ENCODE assay signal across 14 cellular contexts in the genomic region with DNA sequence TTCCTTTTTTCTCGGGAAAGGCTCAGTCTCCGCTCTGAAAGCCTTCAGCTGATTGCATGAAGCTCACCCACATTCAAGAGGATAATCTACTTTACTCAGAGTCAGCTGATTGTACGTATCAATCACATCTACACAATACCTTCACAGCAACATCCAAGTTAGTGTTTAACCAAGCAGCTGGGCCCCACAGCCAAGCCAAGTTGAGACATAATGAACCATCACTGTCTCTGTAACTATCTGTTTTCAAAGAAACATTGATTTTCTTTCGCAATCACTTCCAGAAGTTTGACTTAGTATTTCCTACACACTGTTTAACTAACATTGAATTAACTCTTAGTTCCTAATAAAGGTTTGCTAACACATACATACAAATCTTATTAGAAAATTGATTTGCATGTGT. TPM values are rescaled to one million over a fixed set of nuclear protein-coding genes. Genes with fewer than 3 reads are reported as not detected.
DNase-seq lines count a peak whose midpoint lies in the region; ATAC-seq and TF ChIP-seq lines count a peak whose summit lies in the region.
"Had no signal": no experiment of that assay in that cellular context is flagged by ENCODE, and none has a peak within 500 bp of the region (broad histone marks: within the 10 kb centered on the region; RNA-seq: fewer than 3 reads in every experiment).

No MANE protein-coding gene starts in this region.

- peaks cover 15% of the 10 kb centered on the region for H3K4me1 Mint-ChIP-seq in mesothelial cell of epicardium
- H3K4me1 Mint-ChIP-seq: stimulated activated memory B cell treated with anti-CD40 and anti-IgM and Interleukin-4, amounts not matched to agents 10 μg/mL and 1 μg/mL and 100 μg/mL, for 72 hours had no signal

- no peak overlapping the region for H3K27ac Mint-ChIP-seq in mesothelial cell of epicardium
- H3K27ac Mint-ChIP-seq: effector memory CD8-positive, alpha-beta T cell; stimulated activated memory B cell treated with anti-CD40 and anti-IgM and Interleukin-4, amounts not matched to agents 10 μg/mL and 1 μg/mL and 100 μg/mL, for 72 hours had no signal

- H3K79me2 ChIP-seq in osteoblast (ENCODE audit: insufficient read depth, low read length), result no peaks in the 10 kb centered on the region

- H3K27ac ChIP-seq in WERI-Rb-1, result no peak overlapping the region
- peak overlapping the region in 2 of 4 donors; percentile 2 to 22 for H3K27ac ChIP-seq in gastroesophageal sphincter
- H3K27ac ChIP-seq in osteoblast (ENCODE audit: low read depth, low read length), result no peak overlapping the region
- H3K27ac ChIP-seq: SK-N-MC had no signal

- no peak for TF ChIP-seq EP300 in gastroesophageal sphincter (IDR thresholded peaks at IDR 0.05)

- WGBS in gastroesophageal sphincter (ENCODE audit: low coverage in 1 of 2), 2 donors, result 63 to 73% methylated on average over 2 to 4 of the region's 4 CpGs

- no peaks in the 10 kb centered on the region for H4K20me1 ChIP-seq in osteoblast (ENCODE audit: insufficient read depth, low read length)

- TF ChIP-seq CTCF in WERI-Rb-1 (IDR thresholded peaks at IDR 0.05; ENCODE audit: low read depth, low read length), result no peak
- no peak for TF ChIP-seq CTCF in gastroesophageal sphincter (IDR thresholded peaks at IDR 0.05)
- no peak for TF ChIP-seq CTCF in osteoblast (IDR thresholded peaks at IDR 0.05; ENCODE audit: extremely low read depth, low read depth, low read length)
- TF ChIP-seq CTCF in GM13976 (IDR thresholded peaks at IDR 0.05; ENCODE audit: borderline replicate concordance, control extremely low read depth, extremely low read depth, insufficient read depth, missing control alignments), result no peak
- TF ChIP-seq CTCF in mesothelial cell of epicardium (IDR thresholded peaks at IDR 0.05; ENCODE audit: unreplicated experiment), result no peak

- H3K36me3 ChIP-seq in WERI-Rb-1 (no peaks in the 10 kb centered on the region), gastroesophageal sphincter (no peaks in the 10 kb centered on the region), osteoblast (ENCODE audit: insufficient read depth, low read length) (no peaks in the 10 kb centered on the region)

- no peak overlapping the region for H3K4me2 ChIP-seq in osteoblast (ENCODE audit: insufficient read depth, low read length)

- peak overlapping the region; percentile 68 for H2AFZ ChIP-seq in osteoblast (ENCODE audit: low read length)

- DNase-seq in COLO829 (ENCODE audit: low spot score) (peak; percentile 67), WERI-Rb-1 (peak; percentile 32), osteoblast (ENCODE audit: insufficient read length, low spot score, missing footprints) (no peak), GM13976 (ENCODE audit: low spot score) (no peak), left colon (no peak), mesothelial cell of epicardium (ENCODE audit: low spot score in 2 of 2, unreplicated experiment in 2 of 2) (no peak)
- DNase-seq: activated gamma-delta T cell treated with Interleukin-2 at 50 U/mL for 16 hours; effector memory CD8-positive, alpha-beta T cell; GDM1; NCI-H1048 had no signal

- H3K9me3 Mint-ChIP-seq in mesothelial cell of epicardium, result no peaks in the 10 kb centered on the region
- H3K9me3 Mint-ChIP-seq: effector memory CD8-positive, alpha-beta T cell had no signal

- H3K4me1 ChIP-seq in gastroesophageal sphincter (peaks cover 0 to 5% (median 0%) of the 10 kb centered on the region in 3 donors), osteoblast (ENCODE audit: insufficient read depth, low read length) (no peaks in the 10 kb centered on the region)

- in situ Hi-C loops in GM13976 (cut with MboI; ENCODE audit: low sequenced_read_pairs, unreplicated experiment), result no loop called here

- H3K36me3 Mint-ChIP-seq in mesothelial cell of epicardium, result no peaks in the 10 kb centered on the region
- H3K36me3 Mint-ChIP-seq: stimulated activated memory B cell treated with anti-CD40 and anti-IgM and Interleukin-4, amounts not matched to agents 10 μg/mL and 1 μg/mL and 100 μg/mL, for 72 hours had no signal

- H3K4me3 Mint-ChIP-seq in mesothelial cell of epicardium, result no peak overlapping the region
- H3K4me3 Mint-ChIP-seq: effector memory CD8-positive, alpha-beta T cell; stimulated activated memory B cell treated with anti-CD40 and anti-IgM and Interleukin-4, amounts not matched to agents 10 μg/mL and 1 μg/mL and 100 μg/mL, for 72 hours had no signal

- ATAC-seq in gastroesophageal sphincter, result peak; percentile 80
- ATAC-seq in left colon, result no peak
- ATAC-seq in HG03442 (IDR thresholded peaks at IDR 0.05; ENCODE audit: unreplicated experiment), result no peak
- ATAC-seq: effector memory CD8-positive, alpha-beta T cell; stimulated activated memory B cell treated with anti-CD40 and anti-IgM and Interleukin-4, amounts not matched to agents 10 μg/mL and 1 μg/mL and 100 μg/mL, for 72 hours had no signal

- H3K4me3 ChIP-seq in WERI-Rb-1 (ENCODE audit: low read depth, low read length) (no peak overlapping the region), gastroesophageal sphincter (no peak overlapping the region), osteoblast (ENCODE audit: insufficient read depth, low read length) (no peak overlapping the region)
- H3K4me3 ChIP-seq: SK-N-MC had no signal

- no peaks in the 10 kb centered on the region for H3K9me3 ChIP-seq in WERI-Rb-1 (ENCODE audit: severe bottlenecking)
- no peaks in the 10 kb centered on the region for H3K9me3 ChIP-seq in gastroesophageal sphincter
- H3K9me3 ChIP-seq in osteoblast (ENCODE audit: low read depth, low read length), result no peaks in the 10 kb centered on the region

- intact Hi-C loops in left colon (cut with DNase I, micrococcal nuclease), result no loop called here

- no peaks in the 10 kb centered on the region for H3K27me3 ChIP-seq in WERI-Rb-1 (ENCODE audit: insufficient read depth, low read depth, severe bottlenecking)
- H3K27me3 ChIP-seq in gastroesophageal sphincter, result no peaks in the 10 kb centered on the region
- no peaks in the 10 kb centered on the region for H3K27me3 ChIP-seq in osteoblast (ENCODE audit: insufficient read depth, low read length)

- peaks cover 17% of the 10 kb centered on the region for H3K27me3 Mint-ChIP-seq in mesothelial cell of epicardium (ENCODE audit: low read depth)

- no peak for TF ChIP-seq POLR2A in gastroesophageal sphincter (IDR thresholded peaks at IDR 0.05)

RNA-seq across cellular contexts. Expression of gene RWDD4, which starts 40.3 kb away (rescaled TPM):
- 10 to 100 TPM; 29.6 to 43.0 (median 32.8) TPM for total RNA-seq in gastroesophageal sphincter
- 19.9 and 25.9 TPM in 2 replicates for total RNA-seq in osteoblast
- total RNA-seq in left colon, result 10 to 100 TPM; 17.3 to 17.6 TPM
- 13.8 to 16.7 TPM (median 14.8 TPM) in 3 replicates for total RNA-seq in mesothelial cell of epicardium

RNA-seq across cellular contexts. Expression of gene TRAPPC11, which starts 40.4 kb away (rescaled TPM):
- total RNA-seq in gastroesophageal sphincter, result 10 to 100 TPM; 42.1 to 57.5 (median 54.7) TPM
- total RNA-seq in osteoblast, result 51.0 and 58.3 TPM in 2 replicates
- 10 to 100 TPM; 29.9 to 32.2 TPM for total RNA-seq in left colon
- 45.4 to 48.3 TPM (median 47.3 TPM) in 3 replicates for total RNA-seq in mesothelial cell of epicardium

Comparison
In these comparisons a context has a peak if more than half of its experiments do, and no peak if none do; other contexts are left out.
1. DNase-seq: peak in COLO829 (single experiment) and WERI-Rb-1 (single experiment); none in osteoblast (single experiment), GM13976 (single experiment), left colon (0 of 2) and mesothelial cell of epicardium (0 of 2).